Comparison of ENCODE assay signal across 1 cellular context in genomic region chr13:48532473-48533206, GRCh38.
A peak's percentile ranks its signal among the peaks of the same experiment; 100 is the strongest.
TF ChIP-seq lines count a peak whose summit lies in the region.

RCBTB2 (minus strand) TSS chr13:48533080; CDS start chr13:48521939, 11,141 bp downstream.

TF ChIP-seq in HepG2, 621 proteins besides CTCF, POLR2A, EP300 and RAD21 (continued from another document and continues in another):
- TF ChIP-seq ZNF513 (CRISPR knock-in tag; conservative IDR thresholded peaks at IDR 0.05) (no peak), ZKSCAN1 (IDR thresholded peaks at IDR 0.05; ENCODE audit: low read length) (no peak), ZNF3 (CRISPR knock-in tag; IDR thresholded peaks at IDR 0.05) (no peak), ZNF749 (CRISPR knock-in tag; IDR thresholded peaks at IDR 0.05; ENCODE audit: borderline replicate concordance) (no peak), ZNF589 (CRISPR knock-in tag; conservative IDR thresholded peaks at IDR 0.05) (no peak; the same call in 1 of the 2 replicates), SPEN (CRISPR knock-in tag; IDR thresholded peaks at IDR 0.05; ENCODE audit: low read depth) (peak; percentile 98), TEAD2 (CRISPR knock-in tag; IDR thresholded peaks at IDR 0.05) (no peak), ZNF761 (CRISPR knock-in tag; conservative IDR thresholded peaks at IDR 0.05) (peak; percentile 83; the same call in 1 of the 2 replicates), ZMYM3 (CRISPR knock-in tag; IDR thresholded peaks at IDR 0.05) (no peak), CAMTA2 (CRISPR knock-in tag; IDR thresholded peaks at IDR 0.05; ENCODE audit: borderline replicate concordance) (peak; percentile 82; the same call in 1 of the 2 replicates), ZNF329 (CRISPR knock-in tag; IDR thresholded peaks at IDR 0.05; ENCODE audit: low read depth) (no peak), AFF4 (CRISPR knock-in tag; IDR thresholded peaks at IDR 0.05) (no peak), KLF9 (CRISPR knock-in tag; IDR thresholded peaks at IDR 0.05; ENCODE audit: low read depth) (no peak), ZNF275 (CRISPR knock-in tag; IDR thresholded peaks at IDR 0.05; ENCODE audit: borderline replicate concordance) (peak; percentile 77; the same call in 1 of the 2 replicates), MED8 (CRISPR knock-in tag; IDR thresholded peaks at IDR 0.05; ENCODE audit: insufficient replicate concordance) (peak; percentile 38), ZNF432 (CRISPR knock-in tag; IDR thresholded peaks at IDR 0.05; ENCODE audit: borderline replicate concordance) (no peak; the same call in 1 of the 2 replicates), AGO1 (IDR thresholded peaks at IDR 0.05; ENCODE audit: low read depth, low read length, poor library complexity, severe bottlenecking) (peak; percentile 46), ZNF710 (CRISPR knock-in tag; IDR thresholded peaks at IDR 0.05; ENCODE audit: borderline replicate concordance) (no peak; the same call in none of the 2 replicates), CBX1 (IDR thresholded peaks at IDR 0.05; ENCODE audit: low read depth) (peak; percentile 75), ZFP41 (CRISPR knock-in tag; IDR thresholded peaks at IDR 0.05; ENCODE audit: borderline replicate concordance) (no peak), FOXC1 (CRISPR knock-in tag; IDR thresholded peaks at IDR 0.05; ENCODE audit: borderline replicate concordance) (no peak; the same call in 1 of the 2 replicates), ZNF850 (CRISPR knock-in tag; conservative IDR thresholded peaks at IDR 0.05) (no peak), ZBTB3 (CRISPR knock-in tag; IDR thresholded peaks at IDR 0.05; ENCODE audit: borderline replicate concordance, low read depth) (0 out of 2 replicates have a peak, but pooled peaks have one; percentile 9), ZNF44 (CRISPR knock-in tag; IDR thresholded peaks at IDR 0.05) (peak; percentile 36; the same call in 1 of the 2 replicates), ZBTB20 (CRISPR knock-in tag; IDR thresholded peaks at IDR 0.05; ENCODE audit: borderline replicate concordance, low read depth) (peak; percentile 24; the same call in 1 of the 2 replicates), MYPOP (CRISPR knock-in tag; IDR thresholded peaks at IDR 0.05) (peak; percentile 65; the same call in 1 of the 2 replicates), ZZZ3 (CRISPR knock-in tag; IDR thresholded peaks at IDR 0.05; ENCODE audit: borderline replicate concordance) (peak; percentile 73; the same call in 1 of the 2 replicates), NFE2L2 (IDR thresholded peaks at IDR 0.05; ENCODE audit: low read length) (no peak), KDM2A (CRISPR knock-in tag; IDR thresholded peaks at IDR 0.05; ENCODE audit: borderline replicate concordance, low read depth) (peak; percentile 81), NPAS2 (CRISPR knock-in tag; IDR thresholded peaks at IDR 0.05; ENCODE audit: borderline replicate concordance) (no peak), CENPX (CRISPR knock-in tag; IDR thresholded peaks at IDR 0.05) (no peak), HNRNPLL (IDR thresholded peaks at IDR 0.05; ENCODE audit: low read depth, low read length, poor library complexity, severe bottlenecking) (peak; percentile 71), MEIS2 (CRISPR knock-in tag; IDR thresholded peaks at IDR 0.05) (peak; percentile 86), NRL (CRISPR knock-in tag; IDR thresholded peaks at IDR 0.05; ENCODE audit: borderline replicate concordance) (peak; percentile 72; the same call in 1 of the 2 replicates), HNF4G (IDR thresholded peaks at IDR 0.05; ENCODE audit: borderline replicate concordance, low read depth, low read length) (no peak), HNF4G (CRISPR knock-in tag; IDR thresholded peaks at IDR 0.05; ENCODE audit: borderline replicate concordance, low read depth) (peak; percentile 73; the same call in 1 of the 2 replicates), ZNF605 (CRISPR knock-in tag; IDR thresholded peaks at IDR 0.05) (peak; percentile 81), ZNF574 (CRISPR knock-in tag; IDR thresholded peaks at IDR 0.05) (peak; percentile 75), DNMT1 (CRISPR knock-in tag; IDR thresholded peaks at IDR 0.05) (no peak), ZNF232 (CRISPR knock-in tag; IDR thresholded peaks at IDR 0.05; ENCODE audit: borderline replicate concordance) (peak; percentile 79; the same call in 1 of the 2 replicates), PHF8 (CRISPR knock-in tag; IDR thresholded peaks at IDR 0.05) (peak; percentile 94), ZNF121 (CRISPR knock-in tag; IDR thresholded peaks at IDR 0.05) (no peak), PATZ1 (CRISPR knock-in tag; IDR thresholded peaks at IDR 0.05) (peak; percentile 69), IRF1 (CRISPR knock-in tag; IDR thresholded peaks at IDR 0.05; ENCODE audit: low read depth) (0 out of 2 replicates have a peak, but pooled peaks have one; percentile 29), ZMAT5 (CRISPR knock-in tag; IDR thresholded peaks at IDR 0.05; ENCODE audit: borderline replicate concordance, low read depth) (no peak), HNF4A (CRISPR knock-in tag; IDR thresholded peaks at IDR 0.05) (0 out of 2 replicates have a peak, but pooled peaks have one; percentile 21), ZNF282 (IDR thresholded peaks at IDR 0.05; ENCODE audit: partially characterized antibody) (no peak), ZFP90 (CRISPR knock-in tag; IDR thresholded peaks at IDR 0.05; ENCODE audit: borderline replicate concordance) (peak; percentile 68)
